Comparison of ENCODE assay signal across 8 cellular contexts in genomic region chr13:98447881-98448641, GRCh38.
A peak's percentile ranks its signal among the peaks of the same experiment; 100 is the strongest.
DNase-seq lines count a peak whose midpoint lies in the region; ATAC-seq and TF ChIP-seq lines count a peak whose summit lies in the region.

No MANE protein-coding gene starts in this region.

- H3K9me3 Mint-ChIP-seq in WTC11: no peaks in the 10 kb centered on the region

- TF ChIP-seq CTCF in BJ (IDR thresholded peaks at IDR 0.05; ENCODE audit: insufficient read depth, low read depth, low read length) (peak; percentile 69), WTC11 (IDR thresholded peaks at IDR 0.05) (peak; percentile 78), stomach (IDR thresholded peaks at IDR 0.05) (peak in 4 of 7 experiments; percentile 19 to 42 (median 28))

- ATAC-seq in WTC11 (peak; percentile 21), Right ventricle myocardium superior (ENCODE audit: poor library complexity) (peak; percentile 22), HG02798 (IDR thresholded peaks at IDR 0.05; ENCODE audit: poor library complexity, unreplicated experiment) (no peak), HG03196 (IDR thresholded peaks at IDR 0.05; ENCODE audit: unreplicated experiment) (no peak), HG02571 (IDR thresholded peaks at IDR 0.05; ENCODE audit: unreplicated experiment) (no peak)

- in situ Hi-C loops in HAP-1 (cut with MboI; ENCODE audit: low sequenced_read_pairs): loop anchor here (5.0 to 25.0 kb wide), 2 partner anchors 204 to 389 kb away; no protein-coding TSS in a partner anchor

- peaks cover 37% of the 10 kb centered on the region for H3K4me1 Mint-ChIP-seq in WTC11

- no peak overlapping the region for H3K4me3 Mint-ChIP-seq in WTC11

- peaks cover 38% of the 10 kb centered on the region for H3K36me3 ChIP-seq in BJ (ENCODE audit: control insufficient read depth, insufficient read depth, low read length)
- H3K36me3 ChIP-seq in HAP-1 (replicated peaks): peaks cover 34% of the 10 kb centered on the region
- peaks cover 31 to 76% (median 58%) of the 10 kb centered on the region in 4 donors for H3K36me3 ChIP-seq in stomach

- intact Hi-C loops in Right ventricle myocardium superior (cut with DNase I) (loop anchor here (10.0 kb wide), 1 partner anchor 397 kb away; no protein-coding TSS in a partner anchor), stomach (cut with DNase I; ENCODE audit: low total_unique reads) (loop anchor here (5.0 kb wide), 1 partner anchor 209 kb away; no protein-coding TSS in a partner anchor)

- no peak for TF ChIP-seq EP300 in stomach (IDR thresholded peaks at IDR 0.05)

- H3K4me3 ChIP-seq in BJ (ENCODE audit: low read depth, low read length): no peak overlapping the region
- H3K4me3 ChIP-seq in HAP-1: no peak overlapping the region
- H3K4me3 ChIP-seq in stomach: no peak overlapping the region

- 72 to 80% (median 77%) methylated on average over 28 of the region's 28 CpGs for WGBS in stomach, 5 donors

- peak overlapping the region in 1 of 5 donors; percentile 76 for H3K27ac ChIP-seq in stomach

- no peaks in the 10 kb centered on the region for H3K27me3 Mint-ChIP-seq in WTC11 (ENCODE audit: low read depth)

- DNase-seq in BJ (ENCODE audit: low read depth) (no peak), HAP-1 (ENCODE audit: low spot score in 2 of 2) (peak; percentile 30 to 75), WTC11 (ENCODE audit: low spot score) (peak; percentile 78), Right ventricle myocardium superior (peak; percentile 71), stomach (no peak)

- POLR2A ChIA-PET in BJ (lab: Charles Lee): no interaction called here
- POLR2A ChIA-PET in WTC11 (lab: Charles Lee): interaction anchor here (0.7 kb wide), 1 partner anchor 34 kb away, joined by 3 read pairs; no protein-coding TSS in a partner anchor

- H3K9me3 ChIP-seq in HAP-1 (no peaks in the 10 kb centered on the region), stomach (no peaks in the 10 kb centered on the region)

- H3K27ac Mint-ChIP-seq in WTC11: peak overlapping the region; percentile 30; the same call in 1 of the 2 replicates

- peaks cover 39% of the 10 kb centered on the region for H3K36me3 Mint-ChIP-seq in WTC11

- H3K4me1 ChIP-seq in HAP-1: no peaks in the 10 kb centered on the region; the same call in 1 of the 2 replicates
- peaks cover 0 to 45% (median 27%) of the 10 kb centered on the region in 4 donors for H3K4me1 ChIP-seq in stomach

- H3K27me3 ChIP-seq in BJ (ENCODE audit: control insufficient read depth, insufficient read depth, low read length) (no peaks in the 10 kb centered on the region), HAP-1 (ENCODE audit: low read depth) (no peaks in the 10 kb centered on the region), stomach (no peaks in the 10 kb centered on the region)

- no peak for TF ChIP-seq POLR2A in stomach (IDR thresholded peaks at IDR 0.05)

- CTCF ChIA-PET in BJ (lab: Yijun Ruan, JAX): interaction anchor here (0.5 to 7.1 kb wide), 10 partner anchors 19 to 280 kb away, joined by 3 to 91 read pairs (median 3); no protein-coding TSS in a partner anchor
- CTCF ChIA-PET in WTC11 (lab: Charles Lee): interaction anchor here (0.6 to 4.4 kb wide), 55 partner anchors 9 to 592 kb away, joined by 3 to 67 read pairs (median 4); no protein-coding TSS in a partner anchor

TF ChIP-seq in WTC11, 78 proteins besides CTCF, POLR2A, EP300 and RAD21:
- no peak for TF ChIP-seq ZNF416 (CRISPR knock-in tag; IDR thresholded peaks at IDR 0.05)
- TF ChIP-seq KAT7 (CRISPR knock-in tag; IDR thresholded peaks at IDR 0.05; ENCODE audit: borderline replicate concordance): no peak
- TF ChIP-seq ZBTB21 (CRISPR knock-in tag; IDR thresholded peaks at IDR 0.05; ENCODE audit: borderline replicate concordance): no peak
- TF ChIP-seq TEAD4 (CRISPR knock-in tag; IDR thresholded peaks at IDR 0.05): no peak

Comparison
In these comparisons a context has a peak if more than half of its experiments do, and no peak if none do; other contexts are left out.
1. DNase-seq: peak in HAP-1 (2 of 2), WTC11 (single experiment) and Right ventricle myocardium superior (single experiment); none in BJ (single experiment) and stomach (single experiment).
2. CTCF ChIP-seq: peak in every context shown above with its lines; median percentile 78 in WTC11; 69 in BJ; 28 in stomach.
3. ATAC-seq: peak in WTC11 (single experiment) and Right ventricle myocardium superior (single experiment); none in HG02798 (single experiment), HG03196 (single experiment) and HG02571 (single experiment).